ENCODE assay signal across 8 cellular contexts in genomic region chr14:93115920-93116675, GRCh38. TPM values are rescaled to one million over a fixed set of nuclear protein-coding genes. Genes with fewer than 3 reads are reported as not detected.
A peak's percentile ranks its signal among the peaks of the same experiment; 100 is the strongest.
DNase-seq lines count a peak whose midpoint lies in the region; ATAC-seq, FAIRE-seq and TF ChIP-seq lines count a peak whose summit lies in the region.

ITPK1 (minus strand) TSS chr14:93115925; CDS start chr14:93115163, 762 bp downstream.

- H3K27ac Mint-ChIP-seq in stimulated activated effector memory CD8-positive, alpha-beta T cell treated with anti-CD3 and anti-CD28 coated beads, Interleukin-12 subunit alpha, Interleukin-12 subunit beta, amount 100 ng/mL, for 72 hours, result peak within 1 kb of the TSS; percentile 88

- FAIRE-seq in endothelial cell of umbilical vein (lab: Jason Lieb, UNC), result peak; percentile 8

- H3K4me2 ChIP-seq in endothelial cell of umbilical vein (ENCODE audit: insufficient read depth, low read length), result peak within 1 kb of the TSS; percentile 79

- peaks cover 32% of the 10 kb centered on the region for H3K4me1 Mint-ChIP-seq in stimulated activated effector memory CD8-positive, alpha-beta T cell treated with anti-CD3 and anti-CD28 coated beads, Interleukin-12 subunit alpha, Interleukin-12 subunit beta, amount 100 ng/mL, for 72 hours

- no peaks in the 10 kb centered on the region for H3K9me1 ChIP-seq in endothelial cell of umbilical vein (replicated peaks; ENCODE audit: control insufficient read depth, extremely low read depth, insufficient read depth, low read length)

- peak within 1 kb of the TSS; percentile 62 for H3K27ac ChIP-seq in endothelial cell of umbilical vein (ENCODE audit: insufficient read depth, low read depth, low read length)

- intact Hi-C loops in endothelial cell of umbilical vein (cut with micrococcal nuclease), result loop anchor here (1.0 to 10.0 kb wide), 6 partner anchors 66 to 776 kb away; partner anchors contain the start of genes BTBD7 and LGMN

- BruUV-seq in endothelial cell of umbilical vein (replicated peaks; lab: Mats Ljungman, UMichigan), result TSS peak; percentile 30

- CTCF ChIA-PET in activated CD8-positive, alpha-beta memory T cell treated with anti-CD3 and anti-CD28 coated beads for 36 hours (lab: Charles Lee), result interaction anchor here (0.7 to 1.4 kb wide), 6 partner anchors 12 to 91 kb away, joined by 3 to 7 read pairs (median 4); partner anchors contain the start of genes GON7 and UBR7
- CTCF ChIA-PET in endothelial cell of umbilical vein (lab: Charles Lee), result interaction anchor here (0.8 to 6.4 kb wide), 6 partner anchors 16 to 824 kb away, joined by 3 to 121 read pairs (median 6); partner anchors contain the start of genes GON7 and UBR7

- H3K9me3 ChIP-seq in endothelial cell of umbilical vein (replicated peaks; ENCODE audit: control insufficient read depth, insufficient read depth, low read length) (no peaks in the 10 kb centered on the region), mononuclear cell (ENCODE audit: low read depth, low read length) (no peaks in the 10 kb centered on the region)

- no peaks in the 10 kb centered on the region for H3K36me3 ChIP-seq in endothelial cell of umbilical vein (ENCODE audit: control insufficient read depth in 2 of 2, extremely low read depth in 1 of 2, insufficient read depth in 2 of 2, low read length in 2 of 2)

- peak within 1 kb of the TSS; percentile 71 for H3K4me3 Mint-ChIP-seq in stimulated activated effector memory CD8-positive, alpha-beta T cell treated with anti-CD3 and anti-CD28 coated beads, Interleukin-12 subunit alpha, Interleukin-12 subunit beta, amount 100 ng/mL, for 72 hours

- no peaks in the 10 kb centered on the region for H3K9me3 Mint-ChIP-seq in stimulated activated effector memory CD8-positive, alpha-beta T cell treated with anti-CD3 and anti-CD28 coated beads, Interleukin-12 subunit alpha, Interleukin-12 subunit beta, amount 100 ng/mL, for 72 hours

- DNase-seq in NCI-H82 (lab: John Stamatoyannopoulos, UW) (peak; percentile 70), NCI-H82 treated with DMSO at 0.1 percent for 48 hours (lab: John Stamatoyannopoulos, UW; ENCODE audit: unreplicated experiment) (no peak), NCI-H1930 (lab: John Stamatoyannopoulos, UW) (peak; percentile 30 to 78), endothelial cell of umbilical vein (ENCODE audit: low read depth, low spot score) (peak; percentile 31)
- peak; percentile 52 to 83 for DNase-seq in stimulated activated effector memory CD8-positive, alpha-beta T cell treated with anti-CD3 and anti-CD28 coated beads, Interleukin-12 subunit alpha, Interleukin-12 subunit beta, amount 100 ng/mL, for 72 hours (ENCODE audit: low spot score in 2 of 2)

- H3K27me3 ChIP-seq in endothelial cell of umbilical vein (ENCODE audit: control insufficient read depth in 2 of 2, insufficient read depth in 2 of 2, low read length in 2 of 2) (no peaks in the 10 kb centered on the region), mononuclear cell (ENCODE audit: insufficient read depth, low read length) (no peaks in the 10 kb centered on the region)

- peak within 1 kb of the TSS; percentile 43 to 62 (median 59) for H3K4me3 ChIP-seq in endothelial cell of umbilical vein (replicated peaks in 1 of 3; ENCODE audit: insufficient read depth in 1 of 3, low read depth in 1 of 3, low read length in 3 of 3)
- H3K4me3 ChIP-seq in mononuclear cell (ENCODE audit: low read length), result peak within 1 kb of the TSS; percentile 74

- peak; percentile 24 for TF ChIP-seq CTCF in endothelial cell of umbilical vein (IDR thresholded peaks at IDR 0.05; ENCODE audit: extremely low read depth in 1 of 2, insufficient read depth in 1 of 2, low read depth in 1 of 2, low read length in 2 of 2)

- peak within 1 kb of the TSS; percentile 86 for H3K9ac ChIP-seq in endothelial cell of umbilical vein (replicated peaks; ENCODE audit: extremely low read depth, insufficient read depth, low read length)

- H3K79me2 ChIP-seq in endothelial cell of umbilical vein (ENCODE audit: control insufficient read depth, insufficient read depth, low read length), result peaks cover 2% of the 10 kb centered on the region

- dilution Hi-C loops in endothelial cell of umbilical vein (cut with MboI; ENCODE audit: extremely low pct_ligation_motif_present, low sequenced_read_pairs), result no loop called here

- no peak for TF ChIP-seq POLR2A in endothelial cell of umbilical vein (IDR thresholded peaks at IDR 0.05; ENCODE audit: low read depth, low read length)

- no peaks in the 10 kb centered on the region for H3K36me3 Mint-ChIP-seq in stimulated activated effector memory CD8-positive, alpha-beta T cell treated with anti-CD3 and anti-CD28 coated beads, Interleukin-12 subunit alpha, Interleukin-12 subunit beta, amount 100 ng/mL, for 72 hours

- H4K20me1 ChIP-seq in endothelial cell of umbilical vein (replicated peaks; ENCODE audit: control insufficient read depth, extremely low read depth, insufficient read depth, low read length), result no peaks in the 10 kb centered on the region

- peak; percentile 60 for ATAC-seq in HG02642 (IDR thresholded peaks at IDR 0.05; ENCODE audit: poor library complexity, unreplicated experiment)
- ATAC-seq in stimulated activated effector memory CD8-positive, alpha-beta T cell treated with anti-CD3 and anti-CD28 coated beads, Interleukin-12 subunit alpha, Interleukin-12 subunit beta, amount 100 ng/mL, for 72 hours, result peak; percentile 76

- POLR2A ChIA-PET in activated CD8-positive, alpha-beta memory T cell treated with anti-CD3 and anti-CD28 coated beads for 36 hours (lab: Charles Lee), result interaction anchor here (0.6 kb wide), 1 partner anchor 50 kb away, joined by 9 read pairs; no protein-coding TSS in a partner anchor
- POLR2A ChIA-PET in endothelial cell of umbilical vein (lab: Charles Lee), result no interaction called here

- H3K4me1 ChIP-seq in endothelial cell of umbilical vein (ENCODE audit: control insufficient read depth, extremely low read depth, insufficient read depth, low read length), result peaks cover 12% of the 10 kb centered on the region
- H3K4me1 ChIP-seq in mononuclear cell (ENCODE audit: insufficient read depth, low read length), result peaks cover 61% of the 10 kb centered on the region

- peak within 1 kb of the TSS; percentile 88 for H2AFZ ChIP-seq in endothelial cell of umbilical vein (ENCODE audit: low read depth, low read length)

TF ChIP-seq in endothelial cell of umbilical vein, 7 proteins besides CTCF, POLR2A, EP300 and RAD21:
- TF ChIP-seq EZH2 (IDR thresholded peaks at IDR 0.05; ENCODE audit: borderline replicate concordance, low read depth, low read length, severe bottlenecking) (no peak), MYC (IDR thresholded peaks at IDR 0.05; ENCODE audit: low read depth, low read length) (no peak), POLR2AphosphoS5 (IDR thresholded peaks at IDR 0.05; ENCODE audit: insufficient read depth, low read depth, low read length) (no peak), GATA2 (IDR thresholded peaks at IDR 0.05; ENCODE audit: insufficient read depth, insufficient read length, low read depth, low read length) (no peak), MAX (IDR thresholded peaks at IDR 0.05; ENCODE audit: insufficient read depth, insufficient read length) (no peak), FOS (IDR thresholded peaks at IDR 0.05; ENCODE audit: borderline replicate concordance, insufficient read depth, low read length) (no peak), JUN (IDR thresholded peaks at IDR 0.05; ENCODE audit: borderline replicate concordance, insufficient read depth, insufficient read length, low read depth) (no peak)
TF ChIP-seq in endothelial cell of umbilical vein: peak in this region for 0.

RNA-seq across cellular contexts. Expression of gene ITPK1, which starts in this region (rescaled TPM):
- 10 to 100 TPM; 65.7 to 73.0 TPM for total RNA-seq in activated CD8-positive, alpha-beta memory T cell treated with anti-CD3 and anti-CD28 coated beads for 36 hours
- total RNA-seq in endothelial cell of umbilical vein (38.9 and 51.8 TPM in 2 replicates), mononuclear cell (35.9 TPM)
- polyA plus RNA-seq in endothelial cell of umbilical vein, result 39.6 and 44.2 TPM in 2 replicates
- polyA plus RNA-seq in endothelial cell of umbilical vein (2011; cell fraction: cytosol; rRNA removed), result 43.6 and 45.8 TPM in 2 replicates
- polyA plus RNA-seq in endothelial cell of umbilical vein (2011; cell fraction: nucleus; rRNA removed), result 44.9 and 45.1 TPM in 2 replicates
- 32.8 and 34.1 TPM in 2 replicates for polyA plus RNA-seq in endothelial cell of umbilical vein (2012)
- polyA minus RNA-seq in endothelial cell of umbilical vein, result 87.6 and 93.9 TPM in 2 replicates
- 75.1 TPM for polyA minus RNA-seq in endothelial cell of umbilical vein (2011; cell fraction: cytosol; rRNA and poly(A)+ RNA removed)
- polyA minus RNA-seq in endothelial cell of umbilical vein (2011; cell fraction: nucleus; rRNA and poly(A)+ RNA removed), result 15.7 and 17.3 TPM in 2 replicates
